In genomic region chr5:95630394-95630917, GRCh38 we compare ENCODE assay signal across 21 cellular contexts. TPM values are rescaled to one million over a fixed set of nuclear protein-coding genes. Genes with fewer than 3 reads are reported as not detected.
DNase-seq lines count a peak whose midpoint lies in the region; ATAC-seq, FAIRE-seq and TF ChIP-seq lines count a peak whose summit lies in the region.
"Had no signal": no experiment of that assay in that cellular context is flagged by ENCODE, and none has a peak within 500 bp of the region (broad histone marks: within the 10 kb centered on the region; RNA-seq: fewer than 3 reads in every experiment).

No MANE protein-coding gene starts in this region.

- no peak for TF ChIP-seq EP300 in HepG2 (IDR thresholded peaks at IDR 0.05; ENCODE audit: low read depth in 2 of 2, low read length in 2 of 2)
- TF ChIP-seq EP300 in HepG2 (CRISPR knock-in tag; IDR thresholded peaks at IDR 0.05; ENCODE audit: borderline replicate concordance), result no peak

- DNase-seq in CD4-positive, alpha-beta T cell, result no peak
- no peak for DNase-seq in HepG2 (ENCODE audit: low spot score)
- no peak for DNase-seq in activated T-helper 2 cell treated with anti-CD3 and anti-CD28 coated beads, Interferon-gamma antibody, Interleukin-2, Interleukin-4, amounts not matched to agents 10 μg/mL and 5 μg/mL and 100 μg/mL, durations not matched to agents 14 hours and 24 hours and 36 hours (ENCODE audit: low spot score)
- DNase-seq in posterior vena cava (ENCODE audit: low spot score), result no peak
- no peak for DNase-seq in substantia nigra (lab: John Stamatoyannopoulos, UW)
- DNase-seq in left ventricle myocardium superior, result no peak
- DNase-seq: AML-193, Caco-2, DMS153, GDM1, H9, Kasumi-1, NCI-H187, NCI-H2107, NCI-H510A, NCI-H774, Right ventricle myocardium superior, SK-N-SH had no signal

- no peak overlapping the region for H3K4me3 ChIP-seq in BLaER1
- H3K4me3 ChIP-seq in HepG2 (replicated peaks in 1 of 3; ENCODE audit: insufficient read depth in 1 of 3, low read depth in 2 of 3, low read length in 3 of 3), result no peak overlapping the region

- no peak for ATAC-seq in CD4-positive, alpha-beta T cell (ENCODE audit: poor library complexity)
- no peak for ATAC-seq in activated T-helper 17 cell treated with anti-CD3 and anti-CD28 coated beads, Interleukin-2, amount 50 U/mL, for 72 hours (replicated peaks)
- no peak for ATAC-seq in HepG2
- ATAC-seq in left ventricle myocardium superior, result no peak

- TF ChIP-seq RAD21 in HepG2 (CRISPR knock-in tag; IDR thresholded peaks at IDR 0.05), result no peak

- POLR2A ChIA-PET in CD4-positive, alpha-beta T cell (lab: Charles Lee), result interaction anchor here (0.8 to 2.4 kb wide), 4 partner anchors 9 to 76 kb away, joined by 3 to 73 read pairs (median 22); partner anchors contain the start of genes ARSK, GPR150, RFESD and SKIC3
- POLR2A ChIA-PET in HepG2 (lab: Yijun Ruan, JAX), result no interaction called here

- no peaks in the 10 kb centered on the region for H3K79me2 ChIP-seq in HepG2 (ENCODE audit: insufficient read depth, low read length)

- no peak overlapping the region for H3K4me3 Mint-ChIP-seq in CD4-positive, alpha-beta T cell
- H3K4me3 Mint-ChIP-seq in activated T-helper 17 cell treated with anti-CD3 and anti-CD28 coated beads, Interleukin-2, amount 50 U/mL, for 72 hours, result peak overlapping the region; percentile 6
- no peak overlapping the region for H3K4me3 Mint-ChIP-seq in activated T-helper 2 cell treated with anti-CD3 and anti-CD28 coated beads, Interferon-gamma antibody, Interleukin-2, Interleukin-4, amounts not matched to agents 10 μg/mL and 5 μg/mL and 100 μg/mL, durations not matched to agents 14 hours and 24 hours and 36 hours (ENCODE audit: low read depth)
- H3K4me3 Mint-ChIP-seq: H9 had no signal

- peak overlapping the region; percentile 75 for H3K4me2 ChIP-seq in BLaER1
- no peak overlapping the region for H3K4me2 ChIP-seq in HepG2 (ENCODE audit: low read depth, low read length)
- H3K4me2 ChIP-seq: SK-N-SH had no signal

- H3K9ac ChIP-seq in BLaER1 (no peak overlapping the region), HepG2 (ENCODE audit: insufficient read depth, low read depth, low read length) (no peak overlapping the region)
- H3K9ac ChIP-seq: SK-N-SH had no signal

- H3K27me3 ChIP-seq in BLaER1, result no peaks in the 10 kb centered on the region
- H3K27me3 ChIP-seq in CD4-positive, alpha-beta T cell (ENCODE audit: control insufficient read depth, insufficient read depth, low read length), result no peaks in the 10 kb centered on the region
- H3K27me3 ChIP-seq in HepG2 (ENCODE audit: control insufficient read depth in 1 of 2, insufficient read depth in 2 of 2, low read length in 2 of 2), result peaks cover 0 to 5% of the 10 kb centered on the region in 2 experiments; a peak in 1 of 5 replicates

- 54% methylated on average over 5 of the region's 5 CpGs for WGBS in HepG2 (ENCODE audit: low lambda C conversion rate)

- H3K9me3 ChIP-seq in BLaER1 (no peaks in the 10 kb centered on the region; the same call in 1 of the 2 replicates), HepG2 (ENCODE audit: low read length) (no peaks in the 10 kb centered on the region)
- no peaks in the 10 kb centered on the region for H3K9me3 ChIP-seq in CD4-positive, alpha-beta T cell (ENCODE audit: control insufficient read depth, low read length)
- H3K9me3 ChIP-seq: Caco-2, SK-N-SH had no signal

- H3K9me3 Mint-ChIP-seq in CD4-positive, alpha-beta T cell, result peaks cover 4% of the 10 kb centered on the region
- H3K9me3 Mint-ChIP-seq in activated T-helper 17 cell treated with anti-CD3 and anti-CD28 coated beads, Interleukin-2, amount 50 U/mL, for 72 hours, result peaks cover 14% of the 10 kb centered on the region
- H3K9me3 Mint-ChIP-seq in activated T-helper 2 cell treated with anti-CD3 and anti-CD28 coated beads, Interferon-gamma antibody, Interleukin-2, Interleukin-4, amounts not matched to agents 10 μg/mL and 5 μg/mL and 100 μg/mL, durations not matched to agents 14 hours and 24 hours and 36 hours, result peaks cover 18% of the 10 kb centered on the region

- TF ChIP-seq POLR2A in HepG2 (IDR thresholded peaks at IDR 0.05; ENCODE audit: insufficient read depth in 1 of 2, low read depth in 2 of 2, low read length in 2 of 2), result no peak

- no peaks in the 10 kb centered on the region for H3K36me3 ChIP-seq in BLaER1
- H3K36me3 ChIP-seq in HepG2 (replicated peaks in 1 of 2; ENCODE audit: control insufficient read depth in 1 of 2, insufficient read depth in 2 of 2, low read length in 2 of 2), result no peaks in the 10 kb centered on the region

- H2AFZ ChIP-seq in HepG2 (ENCODE audit: low read length), result no peak overlapping the region

- H4K20me1 ChIP-seq in BLaER1 (no peaks in the 10 kb centered on the region), HepG2 (ENCODE audit: insufficient read depth, low read length) (no peaks in the 10 kb centered on the region)

- no peak for FAIRE-seq in HepG2 (lab: Jason Lieb, UNC)

- BruUV-seq in HepG2 (replicated peaks; lab: Mats Ljungman, UMichigan), result no TSS peak

- in situ Hi-C loops in HepG2 (cut with HindIII; ENCODE audit: extremely low pct_ligation_motif_present, low pct_unique_long_range_greater_than_20kb), result loop anchor here (25.0 kb wide), 1 partner anchor 707 kb away; no protein-coding TSS in a partner anchor

- H3K27ac ChIP-seq in BLaER1, result peak overlapping the region; percentile 68
- H3K27ac ChIP-seq in CD4-positive, alpha-beta T cell (ENCODE audit: low read depth, low read length), result no peak overlapping the region
- no peak overlapping the region for H3K27ac ChIP-seq in HepG2 (ENCODE audit: extremely low read length, insufficient read depth, low read length)
- H3K27ac ChIP-seq in substantia nigra (ENCODE audit: low read depth, low read length, poor library complexity, severe bottlenecking), result no peak overlapping the region

- H3K4me1 ChIP-seq in BLaER1 (peaks cover 47% of the 10 kb centered on the region), HepG2 (ENCODE audit: insufficient read depth, low read length) (no peaks in the 10 kb centered on the region)

- H3K27ac Mint-ChIP-seq in CD4-positive, alpha-beta T cell, result peak overlapping the region; percentile 56
- H3K27ac Mint-ChIP-seq in activated T-helper 17 cell treated with anti-CD3 and anti-CD28 coated beads, Interleukin-2, amount 50 U/mL, for 72 hours, result no peak overlapping the region
- H3K27ac Mint-ChIP-seq in activated T-helper 2 cell treated with anti-CD3 and anti-CD28 coated beads, Interferon-gamma antibody, Interleukin-2, Interleukin-4, amounts not matched to agents 10 μg/mL and 5 μg/mL and 100 μg/mL, durations not matched to agents 14 hours and 24 hours and 36 hours, result no peak overlapping the region
- H3K27ac Mint-ChIP-seq: H9 had no signal

- H3K36me3 Mint-ChIP-seq in CD4-positive, alpha-beta T cell (ENCODE audit: low read depth), result no peaks in the 10 kb centered on the region
- H3K36me3 Mint-ChIP-seq in activated T-helper 17 cell treated with anti-CD3 and anti-CD28 coated beads, Interleukin-2, amount 50 U/mL, for 72 hours (ENCODE audit: low read depth), result no peaks in the 10 kb centered on the region
- peaks cover 13% of the 10 kb centered on the region for H3K36me3 Mint-ChIP-seq in activated T-helper 2 cell treated with anti-CD3 and anti-CD28 coated beads, Interferon-gamma antibody, Interleukin-2, Interleukin-4, amounts not matched to agents 10 μg/mL and 5 μg/mL and 100 μg/mL, durations not matched to agents 14 hours and 24 hours and 36 hours (ENCODE audit: low read depth)

- TF ChIP-seq CTCF in CD4-positive, alpha-beta T cell (IDR thresholded peaks at IDR 0.05), result no peak
- TF ChIP-seq CTCF in HepG2 (CRISPR knock-in tag; IDR thresholded peaks at IDR 0.05), result no peak

- intact Hi-C loops in CD4-positive, alpha-beta T cell (cut with DNase I, micrococcal nuclease), result loop anchor here in 1 of 2 experiments (10.0 kb wide), 1 partner anchor 1174 kb away; the partner anchor contains the start of gene ERAP1
- intact Hi-C loops in HepG2 (cut with micrococcal nuclease; ENCODE audit: unreplicated experiment) (no loop called here), posterior vena cava (cut with DNase I) (no loop called here), left ventricle myocardium superior (cut with micrococcal nuclease) (no loop called here)
- intact Hi-C loops in activated T-helper 2 cell treated with anti-CD3 and anti-CD28 coated beads, Interferon-gamma antibody, Interleukin-2, Interleukin-4, amounts not matched to agents 10 μg/mL and 5 μg/mL and 100 μg/mL, durations not matched to agents 14 hours and 24 hours and 36 hours (cut with micrococcal nuclease), result no loop called here

- H3K27me3 Mint-ChIP-seq in CD4-positive, alpha-beta T cell, result no peaks in the 10 kb centered on the region
- H3K27me3 Mint-ChIP-seq in activated T-helper 17 cell treated with anti-CD3 and anti-CD28 coated beads, Interleukin-2, amount 50 U/mL, for 72 hours, result no peaks in the 10 kb centered on the region
- peaks cover 4% of the 10 kb centered on the region for H3K27me3 Mint-ChIP-seq in activated T-helper 2 cell treated with anti-CD3 and anti-CD28 coated beads, Interferon-gamma antibody, Interleukin-2, Interleukin-4, amounts not matched to agents 10 μg/mL and 5 μg/mL and 100 μg/mL, durations not matched to agents 14 hours and 24 hours and 36 hours (ENCODE audit: low read depth)

- H3K4me1 Mint-ChIP-seq in CD4-positive, alpha-beta T cell (ENCODE audit: low read depth), result peaks cover 42% of the 10 kb centered on the region
- H3K4me1 Mint-ChIP-seq in activated T-helper 17 cell treated with anti-CD3 and anti-CD28 coated beads, Interleukin-2, amount 50 U/mL, for 72 hours, result peaks cover 20% of the 10 kb centered on the region
- H3K4me1 Mint-ChIP-seq in activated T-helper 2 cell treated with anti-CD3 and anti-CD28 coated beads, Interferon-gamma antibody, Interleukin-2, Interleukin-4, amounts not matched to agents 10 μg/mL and 5 μg/mL and 100 μg/mL, durations not matched to agents 14 hours and 24 hours and 36 hours (ENCODE audit: low read depth), result peaks cover 13% of the 10 kb centered on the region

- CTCF ChIA-PET in CD4-positive, alpha-beta T cell (lab: Charles Lee), result interaction anchor here (2.2 kb wide), 1 partner anchor 8 kb away, joined by 5 read pairs; no protein-coding TSS in a partner anchor
- CTCF ChIA-PET in HepG2 (lab: Yijun Ruan, JAX; ENCODE audit: low intra/inter-chr PET ratio, low total read pairs), result no interaction called here

RNA-seq across cellular contexts. Expression of gene GPR150, which starts 10.6 kb away (rescaled TPM):
- total RNA-seq in CD4-positive, alpha-beta T cell, result under 1 TPM; 0.60 to 0.75 TPM
- under 1 TPM; 0.35 to 0.61 TPM for total RNA-seq in activated T-helper 17 cell treated with anti-CD3 and anti-CD28 coated beads, Interleukin-2, amount 50 U/mL, for 72 hours
- total RNA-seq in HepG2 (2016; rRNA removed; fragmentation: Illumina TruSeq; extraction: Trizol) (not detected in 2 replicates), posterior vena cava (under 1 TPM; 0.10 to 0.23 TPM), left ventricle myocardium superior (not detected)
- total RNA-seq in HepG2 (2016; cell fraction: cytosol; rRNA removed; fragmentation: Illumina TruSeq; extraction: Trizol; ENCODE audit: low read depth), result not detected in 2 replicates
- not detected in 2 replicates for total RNA-seq in HepG2 (2016; cell fraction: insoluble cytoplasmic fraction; rRNA removed; fragmentation: Illumina TruSeq; extraction: Trizol)
- total RNA-seq in HepG2 (2016; cell fraction: membrane; rRNA removed; fragmentation: Illumina TruSeq; extraction: Trizol), result not detected in 2 replicates
- total RNA-seq in HepG2 (2016; cell fraction: nucleus; rRNA removed; fragmentation: Illumina TruSeq; extraction: Trizol), result not detected in 2 replicates
- 0.03 TPM in 1 of 2 replicates, not detected in the other for polyA plus RNA-seq in HepG2 (2011; rRNA removed)
- polyA plus RNA-seq in HepG2 (2011; cell fraction: cytosol; rRNA removed), result not detected in 2 replicates
- polyA plus RNA-seq in HepG2 (2011; cell fraction: nucleus; rRNA removed), result 0.06 TPM in 1 of 2 replicates, not detected in the other
- not detected in 2 replicates for polyA plus RNA-seq in HepG2 (2012)
- polyA plus RNA-seq in HepG2 (2016; cell fraction: cytosol; fragmentation: Illumina TruSeq; extraction: Trizol; ENCODE audit: low read depth), result not detected in 2 replicates
- polyA plus RNA-seq in HepG2 (2016; cell fraction: insoluble cytoplasmic fraction; fragmentation: Illumina TruSeq; extraction: Trizol; ENCODE audit: low read depth), result not detected in 2 replicates
- polyA plus RNA-seq in HepG2 (2016; cell fraction: membrane; fragmentation: Illumina TruSeq; extraction: Trizol; ENCODE audit: low read depth), result not detected in 2 replicates
- polyA plus RNA-seq in HepG2 (2016; cell fraction: nucleus; fragmentation: Illumina TruSeq; extraction: Trizol; ENCODE audit: insufficient read depth, low read depth), result not detected in 2 replicates
- polyA minus RNA-seq in HepG2 (2011; rRNA and poly(A)+ RNA removed; ENCODE audit: low replicate concordance), result not detected in 2 replicates
- polyA minus RNA-seq in HepG2 (2011; cell fraction: cytosol; rRNA and poly(A)+ RNA removed), result not detected in 2 replicates
- not detected in 2 replicates for polyA minus RNA-seq in HepG2 (2011; cell fraction: nucleus; rRNA and poly(A)+ RNA removed)
- 0.11 and 0.14 TPM in 2 replicates for total RNA-seq in activated T-helper 2 cell treated with anti-CD3 and anti-CD28 coated beads, Interferon-gamma antibody, Interleukin-2, Interleukin-4, amounts not matched to agents 10 μg/mL and 5 μg/mL and 100 μg/mL, durations not matched to agents 14 hours and 24 hours and 36 hours
- total RNA-seq: H9, HT-29, Right ventricle myocardium superior had no signal

RNA-seq across cellular contexts. Expression of gene RFESD, which starts 16.1 kb away (rescaled TPM):
- total RNA-seq in CD4-positive, alpha-beta T cell, result 1 to 10 TPM; 1.3 to 1.5 TPM
- 1 to 10 TPM; 4.2 to 9.3 TPM for total RNA-seq in activated T-helper 17 cell treated with anti-CD3 and anti-CD28 coated beads, Interleukin-2, amount 50 U/mL, for 72 hours
- total RNA-seq in HepG2 (2016; rRNA removed; fragmentation: Illumina TruSeq; extraction: Trizol), result 1.2 and 2.2 TPM in 2 replicates
- total RNA-seq in HepG2 (2016; cell fraction: cytosol; rRNA removed; fragmentation: Illumina TruSeq; extraction: Trizol; ENCODE audit: low read depth), result 1.3 and 1.6 TPM in 2 replicates
- 1.1 and 1.9 TPM in 2 replicates for total RNA-seq in HepG2 (2016; cell fraction: insoluble cytoplasmic fraction; rRNA removed; fragmentation: Illumina TruSeq; extraction: Trizol)
- total RNA-seq in HepG2 (2016; cell fraction: membrane; rRNA removed; fragmentation: Illumina TruSeq; extraction: Trizol), result 0.65 and 1.2 TPM in 2 replicates
- total RNA-seq in HepG2 (2016; cell fraction: nucleus; rRNA removed; fragmentation: Illumina TruSeq; extraction: Trizol), result 1.8 and 2.5 TPM in 2 replicates
- polyA plus RNA-seq in HepG2 (2011; rRNA removed), result 1.1 TPM in 2 replicates
- polyA plus RNA-seq in HepG2 (2011; cell fraction: cytosol; rRNA removed), result 0.32 and 0.51 TPM in 2 replicates
- 0.24 and 0.50 TPM in 2 replicates for polyA plus RNA-seq in HepG2 (2011; cell fraction: nucleus; rRNA removed)
- polyA plus RNA-seq in HepG2 (2012), result 1.1 and 1.6 TPM in 2 replicates
- 0.32 and 0.85 TPM in 2 replicates for polyA plus RNA-seq in HepG2 (2016; cell fraction: cytosol; fragmentation: Illumina TruSeq; extraction: Trizol; ENCODE audit: low read depth)
- 1.5 and 2.0 TPM in 2 replicates for polyA plus RNA-seq in HepG2 (2016; cell fraction: insoluble cytoplasmic fraction; fragmentation: Illumina TruSeq; extraction: Trizol; ENCODE audit: low read depth)
- 0.31 and 0.51 TPM in 2 replicates for polyA plus RNA-seq in HepG2 (2016; cell fraction: membrane; fragmentation: Illumina TruSeq; extraction: Trizol; ENCODE audit: low read depth)
- 1.8 and 2.3 TPM in 2 replicates for polyA plus RNA-seq in HepG2 (2016; cell fraction: nucleus; fragmentation: Illumina TruSeq; extraction: Trizol; ENCODE audit: insufficient read depth, low read depth)
- polyA minus RNA-seq in HepG2 (2011; rRNA and poly(A)+ RNA removed; ENCODE audit: low replicate concordance), result 0.10 and 0.96 TPM in 2 replicates
- 0.79 TPM in 1 of 2 replicates, not detected in the other for polyA minus RNA-seq in HepG2 (2011; cell fraction: cytosol; rRNA and poly(A)+ RNA removed)
- polyA minus RNA-seq in HepG2 (2011; cell fraction: nucleus; rRNA and poly(A)+ RNA removed), result 1.1 and 1.8 TPM in 2 replicates
- total RNA-seq in activated T-helper 2 cell treated with anti-CD3 and anti-CD28 coated beads, Interferon-gamma antibody, Interleukin-2, Interleukin-4, amounts not matched to agents 10 μg/mL and 5 μg/mL and 100 μg/mL, durations not matched to agents 14 hours and 24 hours and 36 hours, result 0.94 and 2.9 TPM in 2 replicates
- total RNA-seq in posterior vena cava, result 1 to 10 TPM; 1.1 to 2.0 TPM
- 6.0 TPM for total RNA-seq in left ventricle myocardium superior

RNA-seq across cellular contexts. Expression of gene SPATA9, which starts 52.3 kb away (rescaled TPM):
- total RNA-seq in CD4-positive, alpha-beta T cell, result not detected
- total RNA-seq in activated T-helper 17 cell treated with anti-CD3 and anti-CD28 coated beads, Interleukin-2, amount 50 U/mL, for 72 hours, result not detected
- total RNA-seq in HepG2 (2016; rRNA removed; fragmentation: Illumina TruSeq; extraction: Trizol) (not detected in 2 replicates), posterior vena cava (under 1 TPM; 0.29 to 0.51 TPM), left ventricle myocardium superior (not detected)
- not detected in 2 replicates for total RNA-seq in HepG2 (2016; cell fraction: cytosol; rRNA removed; fragmentation: Illumina TruSeq; extraction: Trizol; ENCODE audit: low read depth)
- not detected in 2 replicates for total RNA-seq in HepG2 (2016; cell fraction: insoluble cytoplasmic fraction; rRNA removed; fragmentation: Illumina TruSeq; extraction: Trizol)
- not detected in 2 replicates for total RNA-seq in HepG2 (2016; cell fraction: membrane; rRNA removed; fragmentation: Illumina TruSeq; extraction: Trizol)
- not detected in 2 replicates for total RNA-seq in HepG2 (2016; cell fraction: nucleus; rRNA removed; fragmentation: Illumina TruSeq; extraction: Trizol)
- polyA plus RNA-seq in HepG2 (2011; rRNA removed), result not detected in 2 replicates
- polyA plus RNA-seq in HepG2 (2011; cell fraction: cytosol; rRNA removed), result not detected in 2 replicates
- not detected in 2 replicates for polyA plus RNA-seq in HepG2 (2011; cell fraction: nucleus; rRNA removed)
- 0.19 TPM in 1 of 2 replicates, not detected in the other for polyA plus RNA-seq in HepG2 (2012)
- polyA plus RNA-seq in HepG2 (2016; cell fraction: cytosol; fragmentation: Illumina TruSeq; extraction: Trizol; ENCODE audit: low read depth), result not detected in 2 replicates
- not detected in 2 replicates for polyA plus RNA-seq in HepG2 (2016; cell fraction: insoluble cytoplasmic fraction; fragmentation: Illumina TruSeq; extraction: Trizol; ENCODE audit: low read depth)
- polyA plus RNA-seq in HepG2 (2016; cell fraction: membrane; fragmentation: Illumina TruSeq; extraction: Trizol; ENCODE audit: low read depth), result not detected in 2 replicates
- not detected in 2 replicates for polyA plus RNA-seq in HepG2 (2016; cell fraction: nucleus; fragmentation: Illumina TruSeq; extraction: Trizol; ENCODE audit: insufficient read depth, low read depth)
- polyA minus RNA-seq in HepG2 (2011; rRNA and poly(A)+ RNA removed; ENCODE audit: low replicate concordance), result not detected in 2 replicates
- not detected in 2 replicates for polyA minus RNA-seq in HepG2 (2011; cell fraction: cytosol; rRNA and poly(A)+ RNA removed)
- not detected in 2 replicates for polyA minus RNA-seq in HepG2 (2011; cell fraction: nucleus; rRNA and poly(A)+ RNA removed)
- not detected in 2 replicates for total RNA-seq in activated T-helper 2 cell treated with anti-CD3 and anti-CD28 coated beads, Interferon-gamma antibody, Interleukin-2, Interleukin-4, amounts not matched to agents 10 μg/mL and 5 μg/mL and 100 μg/mL, durations not matched to agents 14 hours and 24 hours and 36 hours
- total RNA-seq: H9, HT-29, Right ventricle myocardium superior had no signal
